25 cellular contexts compared by ENCODE assay signal in genomic region chr13:22423261-22423660, GRCh38.
"Had no signal": no experiment of that assay in that cellular context is flagged by ENCODE, and none has a peak within 500 bp of the region (broad histone marks: within the 10 kb centered on the region; RNA-seq: fewer than 3 reads in every experiment).

No MANE protein-coding gene starts in this region.

- H3K4me1 Mint-ChIP-seq: endodermal cell had no signal

- H3K9me3 Mint-ChIP-seq: endodermal cell had no signal

- H3K9me3 ChIP-seq: colonic mucosa, esophagus muscularis mucosa, esophagus squamous epithelium, gastrocnemius medialis, gastroesophageal sphincter, heart left ventricle, heart right ventricle had no signal

- DNase-seq: colonic mucosa; cortex of kidney; dermis blood vessel endothelial cell; dorsolateral prefrontal cortex; effector CD4-positive, alpha-beta T cell; effector CD8-positive, alpha-beta T cell; effector memory CD4-positive, alpha-beta T cell; effector memory CD8-positive, alpha-beta T cell; endodermal cell; erythroblast; esophagus squamous epithelium; foreskin fibroblast; foreskin keratinocyte; foreskin melanocyte; gastrocnemius medialis; glutamatergic neuron; head of caudate nucleus; heart right ventricle had no signal

- ATAC-seq: effector memory CD8-positive, alpha-beta T cell; esophagus mucosa; foreskin keratinocyte; gastrocnemius medialis; gastroesophageal sphincter had no signal

- H3K4me3 Mint-ChIP-seq: dendritic cell treated with granulocyte-macrophage colony-stimulating factor and Interleukin-4, amounts not matched to agents 40 ng/mL and 50 ng/mL, for 4 days; effector memory CD8-positive, alpha-beta T cell; endodermal cell had no signal

- H3K27me3 Mint-ChIP-seq: dendritic cell treated with granulocyte-macrophage colony-stimulating factor and Interleukin-4, amounts not matched to agents 40 ng/mL and 50 ng/mL, for 4 days; effector memory CD8-positive, alpha-beta T cell had no signal

- H3K4me1 ChIP-seq: colonic mucosa, esophagus muscularis mucosa, esophagus squamous epithelium, foreskin keratinocyte, gastrocnemius medialis, gastroesophageal sphincter had no signal

- H3K27ac Mint-ChIP-seq: dendritic cell treated with granulocyte-macrophage colony-stimulating factor and Interleukin-4, amounts not matched to agents 40 ng/mL and 50 ng/mL, for 4 days; effector memory CD8-positive, alpha-beta T cell; endodermal cell had no signal

- H3K36me3 ChIP-seq: colonic mucosa, esophagus muscularis mucosa, esophagus squamous epithelium, gastrocnemius medialis, gastroesophageal sphincter, heart left ventricle, heart right ventricle had no signal

- H3K27ac ChIP-seq: colonic mucosa, coronary artery, dorsolateral prefrontal cortex, epithelial cell of prostate, esophagus muscularis mucosa, esophagus squamous epithelium, foreskin keratinocyte, gastrocnemius medialis, gastroesophageal sphincter, heart right ventricle had no signal

- H3K27me3 ChIP-seq: colonic mucosa, esophagus muscularis mucosa, esophagus squamous epithelium, foreskin keratinocyte, gastrocnemius medialis, gastroesophageal sphincter, heart left ventricle, heart right ventricle had no signal

- H3K4me3 ChIP-seq: colonic mucosa, coronary artery, dorsolateral prefrontal cortex, esophagus muscularis mucosa, esophagus squamous epithelium, gastrocnemius medialis, gastroesophageal sphincter, heart left ventricle, heart right ventricle had no signal
